Comparison of ENCODE assay signal across 19 cellular contexts in genomic region chr1:228344631-228345072, GRCh38.
DNase-seq lines count a peak whose midpoint lies in the region; ATAC-seq and TF ChIP-seq lines count a peak whose summit lies in the region.
"Had no signal": no experiment of that assay in that cellular context is flagged by ENCODE, and none has a peak within 500 bp of the region (broad histone marks: within the 10 kb centered on the region; RNA-seq: fewer than 3 reads in every experiment).

No MANE protein-coding gene starts in this region.

- H3K4me1 Mint-ChIP-seq in natural killer cell: no peaks in the 10 kb centered on the region
- H3K4me1 Mint-ChIP-seq: naive B cell had no signal

- no peak for TF ChIP-seq EP300 in upper lobe of left lung (IDR thresholded peaks at IDR 0.05)
- TF ChIP-seq EP300 in tibial nerve (IDR thresholded peaks at IDR 0.05): no peak

- H3K9me3 ChIP-seq in upper lobe of left lung (no peaks in the 10 kb centered on the region), tibial nerve (no peaks in the 10 kb centered on the region)

- H3K27ac ChIP-seq in coronary artery (no peak overlapping the region), upper lobe of left lung (no peak overlapping the region), tibial nerve (no peak overlapping the region)
- H3K27ac ChIP-seq: GM23248, PC-9 had no signal

- peaks cover 0 to 22% (median 10%) of the 10 kb centered on the region in 4 donors for H3K36me3 ChIP-seq in upper lobe of left lung
- peaks cover 0 to 6% (median 0%) of the 10 kb centered on the region in 3 donors for H3K36me3 ChIP-seq in tibial nerve

- in situ Hi-C loops in ACHN (cut with HindIII; ENCODE audit: low pct_ligation_motif_present, low pct_unique_long_range_greater_than_20kb, low sequenced_read_pairs): no loop called here

- H3K9me3 Mint-ChIP-seq in natural killer cell: no peaks in the 10 kb centered on the region
- H3K9me3 Mint-ChIP-seq: stimulated activated naive CD8-positive, alpha-beta T cell treated with anti-CD3 and anti-CD28 coated beads, Interleukin-15, Interleukin-2, amounts not matched to agents 100 ng/mL and 50 ng/mL, for 24 hours had no signal

- H3K4me1 ChIP-seq in upper lobe of left lung (no peaks in the 10 kb centered on the region), tibial nerve (no peaks in the 10 kb centered on the region)

- intact Hi-C loops in natural killer cell (cut with micrococcal nuclease): no loop called here

- no peaks in the 10 kb centered on the region for H3K36me3 Mint-ChIP-seq in natural killer cell
- H3K36me3 Mint-ChIP-seq: naive B cell had no signal

- H3K4me3 ChIP-seq in coronary artery (no peak overlapping the region), upper lobe of left lung (no peak overlapping the region), tibial nerve (no peak overlapping the region)
- H3K4me3 ChIP-seq: GM23248, PC-9 had no signal

- TF ChIP-seq POLR2A in upper lobe of left lung (IDR thresholded peaks at IDR 0.05) (no peak), tibial nerve (IDR thresholded peaks at IDR 0.05) (no peak)

- no peaks in the 10 kb centered on the region for H3K27me3 ChIP-seq in upper lobe of left lung
- H3K27me3 ChIP-seq in tibial nerve: no peaks in the 10 kb centered on the region

- 90 to 97% methylated on average over 3 of the region's 5 CpGs for WGBS in upper lobe of left lung, 2 donors
- 79% methylated on average over 5 of the region's 5 CpGs; no CpG with 5 or more reads in 1 of the 2 donors for WGBS in tibial nerve, 2 donors

- DNase-seq in ACHN (peak; percentile 16), HS-27A (ENCODE audit: low read depth) (peak; percentile 4), coronary artery (ENCODE audit: low spot score) (peak; percentile 52), natural killer cell (peak; percentile 4), upper lobe of left lung (no peak), tibial nerve (ENCODE audit: low spot score in 2 of 2) (no peak), cerebellum (ENCODE audit: low spot score) (no peak), D341Med (ENCODE audit: low spot score) (no peak)
- DNase-seq: AML-193, DMS 273 treated with DMSO at 0.1 percent for 48 hours, GM23248, KG1, naive B cell, NCI-H1694 treated with DMSO at 0.1 percent for 48 hours, NCI-H510A had no signal

- ATAC-seq in natural killer cell (no peak), upper lobe of left lung (ENCODE audit: low FRiP score in 2 of 2) (no peak)
- ATAC-seq: activated CD4-positive, CD25-positive, alpha-beta regulatory T cell treated with anti-CD3 and anti-CD28 coated beads, Interleukin-2, amount 50 U/mL, for 24 hours; right cardiac atrium had no signal

- no peaks in the 10 kb centered on the region for H3K27me3 Mint-ChIP-seq in natural killer cell (ENCODE audit: low read depth in 2 of 2)
- H3K27me3 Mint-ChIP-seq: naive B cell; stimulated activated naive CD8-positive, alpha-beta T cell treated with anti-CD3 and anti-CD28 coated beads, Interleukin-15, Interleukin-2, amounts not matched to agents 100 ng/mL and 50 ng/mL, for 24 hours had no signal

- TF ChIP-seq CTCF in coronary artery (IDR thresholded peaks at IDR 0.05): no peak
- no peak for TF ChIP-seq CTCF in natural killer cell (IDR thresholded peaks at IDR 0.05)
- TF ChIP-seq CTCF in upper lobe of left lung (IDR thresholded peaks at IDR 0.05): no peak
- TF ChIP-seq CTCF in tibial nerve (IDR thresholded peaks at IDR 0.05): no peak

- no peak overlapping the region for H3K4me3 Mint-ChIP-seq in natural killer cell
- H3K4me3 Mint-ChIP-seq: naive B cell; stimulated activated naive CD8-positive, alpha-beta T cell treated with anti-CD3 and anti-CD28 coated beads, Interleukin-15, Interleukin-2, amounts not matched to agents 100 ng/mL and 50 ng/mL, for 24 hours had no signal

- H3K27ac Mint-ChIP-seq in natural killer cell: no peak overlapping the region
- H3K27ac Mint-ChIP-seq: naive B cell; stimulated activated naive CD8-positive, alpha-beta T cell treated with anti-CD3 and anti-CD28 coated beads, Interleukin-15, Interleukin-2, amounts not matched to agents 100 ng/mL and 50 ng/mL, for 24 hours had no signal

Comparison
In these comparisons a context has a peak if more than half of its experiments do, and no peak if none do; other contexts are left out.
1. DNase-seq: peak in ACHN (single experiment), HS-27A (single experiment), coronary artery (single experiment) and natural killer cell (single experiment); none in upper lobe of left lung (0 of 2), tibial nerve (0 of 2), cerebellum (single experiment) and D341Med (single experiment).